25 cellular contexts compared by ENCODE assay signal in the genomic region with DNA sequence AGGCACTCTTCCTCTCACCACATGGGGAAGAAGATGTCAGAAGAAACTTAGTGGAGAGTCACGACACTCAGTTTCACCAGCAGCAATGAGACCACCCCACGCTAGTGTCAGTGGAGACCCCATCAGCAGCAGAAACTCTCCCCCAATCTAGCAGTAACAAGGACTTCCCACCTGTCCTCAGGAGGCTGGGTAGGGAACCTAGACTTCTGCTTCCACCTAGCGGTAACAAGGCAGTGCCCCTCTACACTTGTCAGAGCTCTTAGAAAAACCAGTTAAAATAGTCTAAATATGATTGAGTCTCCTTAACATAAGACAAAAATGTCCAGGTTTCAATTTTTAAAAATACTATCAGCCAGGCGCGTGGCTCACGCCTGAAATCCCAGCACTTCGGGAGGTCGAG. TPM values are rescaled to one million over a fixed set of nuclear protein-coding genes. Genes with fewer than 3 reads are reported as not detected.
A peak's percentile ranks its signal among the peaks of the same experiment; 100 is the strongest.
DNase-seq lines count a peak whose midpoint lies in the region; ATAC-seq, FAIRE-seq and TF ChIP-seq lines count a peak whose summit lies in the region.
"Had no signal": no experiment of that assay in that cellular context is flagged by ENCODE, and none has a peak within 500 bp of the region (broad histone marks: within the 10 kb centered on the region; RNA-seq: fewer than 3 reads in every experiment).

No MANE protein-coding gene starts in this region.

- H2BK20ac ChIP-seq in H1 (ENCODE audit: low read length) = no peak overlapping the region

- no peaks in the 10 kb centered on the region for H3K36me3 ChIP-seq in H1 (ENCODE audit: control insufficient read depth in 2 of 4, insufficient read depth in 4 of 4, low read length in 3 of 4)
- H3K36me3 ChIP-seq: esophagus squamous epithelium, heart right ventricle, MG63, Peyer's patch, right atrium auricular region, SJCRH30, spleen, upper lobe of left lung had no signal

- TF ChIP-seq EP300 in H1 (IDR thresholded peaks at IDR 0.05; ENCODE audit: borderline replicate concordance in 1 of 2, low read depth in 2 of 2, low read length in 2 of 2) = no peak

- no peak overlapping the region for H3K4me2 ChIP-seq in H1 (ENCODE audit: insufficient read depth in 1 of 2, low read depth in 2 of 2, low read length in 2 of 2)

- no peaks in the 10 kb centered on the region for H4K20me1 ChIP-seq in H1 (replicated peaks in 1 of 2; ENCODE audit: control insufficient read depth in 1 of 2, insufficient read depth in 2 of 2, low read length in 2 of 2)

- H3K27ac ChIP-seq in H1 (ENCODE audit: low read depth, low read length) = no peak overlapping the region
- H3K27ac ChIP-seq: esophagus squamous epithelium, heart right ventricle, Peyer's patch, right atrium auricular region, SJCRH30, spleen, upper lobe of left lung had no signal

- ATAC-seq in HG02973 (IDR thresholded peaks at IDR 0.05; ENCODE audit: unreplicated experiment) = no peak
- no peak for ATAC-seq in HG03432 (IDR thresholded peaks at IDR 0.05; ENCODE audit: unreplicated experiment)
- ATAC-seq: activated CD8-positive, alpha-beta T cell treated with anti-CD3 and anti-CD28 coated beads, Interleukin-2, amount 10 ng/mL, durations not matched to agents 7 days and 5 days; heart right ventricle had no signal

- H3K9ac ChIP-seq in H1 (replicated peaks in 1 of 4; ENCODE audit: extremely low read depth in 1 of 4, low read depth in 3 of 4, low read length in 3 of 4) = no peak overlapping the region

- no peak overlapping the region for H4K91ac ChIP-seq in H1 (replicated peaks; ENCODE audit: insufficient read length, low read length)

- TF ChIP-seq CTCF in H1 (IDR thresholded peaks at IDR 0.05; ENCODE audit: control extremely low read depth in 1 of 3, insufficient read depth in 1 of 3, low read depth in 1 of 3, low read length in 3 of 3) (peak in 2 of 3 experiments; percentile 25 to 35; a peak in 2 of 4 replicates), lower leg skin (IDR thresholded peaks at IDR 0.05) (no peak)

- POLR2A ChIA-PET in H1 (lab: Charles Lee; ENCODE audit: partially characterized antibody) = no interaction called here

- H2AFZ ChIP-seq in H1 (ENCODE audit: low read length) = no peak overlapping the region

- H3K9me3 ChIP-seq in H1 (ENCODE audit: insufficient read depth in 2 of 2, low read depth in 1 of 2, low read length in 1 of 2) = no peaks in the 10 kb centered on the region
- H3K9me3 ChIP-seq: Caco-2, esophagus squamous epithelium, heart right ventricle, MG63, Peyer's patch, right atrium auricular region, SJCRH30, spleen, upper lobe of left lung had no signal

- H3K18ac ChIP-seq in H1 (ENCODE audit: extremely low read depth, low read length) = no peak overlapping the region

- 81% methylated on average over 8 of the region's 8 CpGs; no CpG with 5 or more reads in 1 of the 2 experiments for WGBS in H1 (ENCODE audit: extremely low coverage in 1 of 2, insufficient coverage in 1 of 2, insufficient read length in 1 of 2, insufficient replicate concordance in 2 of 2, low coverage in 1 of 2, low lambda C conversion rate in 2 of 2, missing lambda C conversion rate in 1 of 2), 2 experiments
- WGBS in lower leg skin, 2 donors = 84 to 91% methylated on average over 8 of the region's 8 CpGs

- no peaks in the 10 kb centered on the region for H3K27me3 ChIP-seq in H1 (replicated peaks in 1 of 4; ENCODE audit: control insufficient read depth in 3 of 4, extremely low read depth in 1 of 4, insufficient read depth in 3 of 4, low read length in 3 of 4)
- H3K27me3 ChIP-seq: esophagus squamous epithelium, MG63, Peyer's patch, right atrium auricular region, SJCRH30, spleen, upper lobe of left lung had no signal

- no peak overlapping the region for H2BK5ac ChIP-seq in H1 (ENCODE audit: low read depth, low read length)

- H4K5ac ChIP-seq in H1 (ENCODE audit: insufficient read length, low read depth, low read length) = no peak overlapping the region

- no peak overlapping the region for H2BK15ac ChIP-seq in H1 (ENCODE audit: low read length)

- H3K4me1 ChIP-seq in H1 (replicated peaks in 1 of 4; ENCODE audit: control insufficient read depth in 3 of 4, insufficient read depth in 4 of 4, low read length in 3 of 4) = no peaks in the 10 kb centered on the region
- H3K4me1 ChIP-seq: Caco-2, esophagus squamous epithelium, heart right ventricle, Peyer's patch, right atrium auricular region, SJCRH30, spleen, upper lobe of left lung had no signal

- no peaks in the 10 kb centered on the region for H3K79me2 ChIP-seq in H1 (ENCODE audit: control insufficient read depth in 1 of 2, insufficient read depth in 2 of 2, low read length in 2 of 2)

- H3K56ac ChIP-seq in H1 (replicated peaks; ENCODE audit: insufficient read length, low read depth, low read length) = no peak overlapping the region

- no peak overlapping the region for H2BK120ac ChIP-seq in H1 (replicated peaks; ENCODE audit: low read depth, low read length)

- H2AK5ac ChIP-seq in H1 (ENCODE audit: low read depth, low read length) = no peak overlapping the region

- CTCF ChIA-PET in H1 (lab: Charles Lee; ENCODE audit: partially characterized antibody) = interaction anchor here (0.6 to 2.1 kb wide), 8 partner anchors 11 to 353 kb away, joined by 3 to 6 read pairs (median 3); no protein-coding TSS in a partner anchor

- TF ChIP-seq POLR2A in H1 (IDR thresholded peaks at IDR 0.05; ENCODE audit: control extremely low read depth in 1 of 2, low read depth in 2 of 2, low read length in 2 of 2) (no peak), lower leg skin (IDR thresholded peaks at IDR 0.05) (no peak)

- DNase-seq in ELR (ENCODE audit: low read depth) (peak; percentile 32), HT-29 (ENCODE audit: low spot score) (peak; percentile 60), OCI-M1 (lab: John Stamatoyannopoulos, UW) (peak; percentile 17), H1 (ENCODE audit: low read depth in 1 of 2, low spot score in 2 of 2) (no peak), lower leg skin (ENCODE audit: low spot score in 2 of 2) (no peak)
- DNase-seq: activated CD4-positive, alpha-beta T cell treated with anti-CD3 and anti-CD28 coated beads for 1 hour; activated CD8-positive, alpha-beta T cell treated with anti-CD3 and anti-CD28 coated beads, Interleukin-2, amount 10 ng/mL, durations not matched to agents 7 days and 5 days; C1 segment of cervical spinal cord; cortex of kidney; DMS79 treated with DMSO at 0.1 percent for 48 hours; esophagus squamous epithelium; foreskin melanocyte; heart right ventricle; HFFc6; MG63; NCI-H2081; NCI-H774; Peyer's patch; SJCRH30; spleen; upper lobe of left lung had no signal

- H3K23me2 ChIP-seq in H1 (ENCODE audit: low read depth, low read length) = no peaks in the 10 kb centered on the region

- H3K4ac ChIP-seq in H1 (replicated peaks; ENCODE audit: insufficient read length, low read depth, low read length) = no peak overlapping the region

- no peak for FAIRE-seq in H1 (lab: Jason Lieb, UNC)

- no peaks in the 10 kb centered on the region for H3K79me1 ChIP-seq in H1 (ENCODE audit: low read depth, low read length)

- H3K14ac ChIP-seq in H1 (ENCODE audit: insufficient read length) = no peak overlapping the region

- peak; percentile 48 to 61 for TF ChIP-seq RAD21 in H1 (IDR thresholded peaks at IDR 0.05 in 1 of 2, conservative IDR thresholded peaks at IDR 0.05 in 1 of 2; ENCODE audit: low read depth in 2 of 2, low read length in 2 of 2)

- H3K4me3 ChIP-seq in H1 (ENCODE audit: extremely low read depth in 1 of 4, insufficient read depth in 2 of 4, low read depth in 3 of 4, low read length in 4 of 4) = no peak overlapping the region
- no peak overlapping the region for H3K4me3 ChIP-seq in lower leg skin (ENCODE audit: low read depth, poor library complexity, severe bottlenecking)
- H3K4me3 ChIP-seq: esophagus squamous epithelium, heart right ventricle, MG63, Peyer's patch, right atrium auricular region, SJCRH30, spleen, upper lobe of left lung had no signal

- no peak overlapping the region for H3K23ac ChIP-seq in H1 (ENCODE audit: insufficient read length)

- no peak overlapping the region for H4K8ac ChIP-seq in H1 (ENCODE audit: extremely low read depth, insufficient read depth, low read length)

- intact Hi-C loops in lower leg skin (cut with DNase I; ENCODE audit: low total_unique reads) = no loop called here

- 0 out of 2 replicates have a peak overlapping the region, but pooled peaks have one; percentile 55 for H2BK12ac ChIP-seq in H1 (ENCODE audit: low read depth, low read length)

TF ChIP-seq in H1, 55 proteins besides CTCF, POLR2A, EP300 and RAD21 (continues in another document):
- TF ChIP-seq NANOG (IDR thresholded peaks at IDR 0.05; ENCODE audit: insufficient read depth, low read depth, low read length, poor library complexity, severe bottlenecking) = no peak
- TF ChIP-seq TCF12 (IDR thresholded peaks at IDR 0.05; ENCODE audit: low read depth, low read length) = no peak
- no peak for TF ChIP-seq CEBPB (IDR thresholded peaks at IDR 0.05; ENCODE audit: low read depth, low read length)

RNA-seq across cellular contexts. Expression of a gene that starts 57.3 kb away (rescaled TPM):
- total RNA-seq in HT-29 (2014; rRNA removed; shearing (Covaris generic)) = not detected in 2 replicates
- total RNA-seq in H1 (2021; fragmentation: NEBNext Ultra II Directional; extraction: Animal tissue kit (Norgen Biotek cat#: 25700)) = not detected in 2 replicates
- polyA plus RNA-seq in H1 (2011; rRNA removed) = not detected in 2 replicates
- polyA plus RNA-seq in H1 (2011; cell fraction: cytosol; rRNA removed) = not detected
- not detected for polyA plus RNA-seq in H1 (2011; cell fraction: nucleus; rRNA removed)
- polyA plus RNA-seq in H1 (2012, experiment 1 of 2) = not detected in 4 replicates
- not detected for polyA plus RNA-seq in H1 (2012, experiment 2 of 2)
- not detected for polyA plus RNA-seq in H1 (2013, experiment 1 of 2)
- not detected for polyA plus RNA-seq in H1 (2013, experiment 2 of 2)
- polyA minus RNA-seq in H1 (2011; rRNA and poly(A)+ RNA removed) = not detected in 2 replicates
- polyA minus RNA-seq in H1 (2011; cell fraction: cytosol; rRNA and poly(A)+ RNA removed) = not detected
- polyA minus RNA-seq in H1 (2011; cell fraction: nucleus; rRNA and poly(A)+ RNA removed) = not detected
- total RNA-seq in lower leg skin = not detected
- total RNA-seq: Caco-2, HFFc6, SJCRH30 had no signal

Comparison
In these comparisons a context has a peak if more than half of its experiments do, and no peak if none do; other contexts are left out.
1. DNase-seq: peak in ELR (single experiment), HT-29 (single experiment) and OCI-M1 (single experiment); none in H1 (0 of 2) and lower leg skin (0 of 2).
2. CTCF ChIP-seq: peak in H1 (2 of 3); none in lower leg skin (0 of 3).